Comparison of ENCODE assay signal across 1 cellular context in genomic region chr9:132728497-132728896, GRCh38.
TF ChIP-seq lines count a peak whose summit lies in the region.

No MANE protein-coding gene starts in this region.

TF ChIP-seq in GM12878, 131 proteins besides CTCF, POLR2A, EP300 and RAD21 (continued from another document):
- no peak for TF ChIP-seq BHLHE40 (IDR thresholded peaks at IDR 0.05; ENCODE audit: borderline replicate concordance in 1 of 2, low read depth in 2 of 2, low read length in 1 of 2)
TF ChIP-seq in GM12878: peak in this region for 1.
